19 cellular contexts compared by ENCODE assay signal in the genomic region with DNA sequence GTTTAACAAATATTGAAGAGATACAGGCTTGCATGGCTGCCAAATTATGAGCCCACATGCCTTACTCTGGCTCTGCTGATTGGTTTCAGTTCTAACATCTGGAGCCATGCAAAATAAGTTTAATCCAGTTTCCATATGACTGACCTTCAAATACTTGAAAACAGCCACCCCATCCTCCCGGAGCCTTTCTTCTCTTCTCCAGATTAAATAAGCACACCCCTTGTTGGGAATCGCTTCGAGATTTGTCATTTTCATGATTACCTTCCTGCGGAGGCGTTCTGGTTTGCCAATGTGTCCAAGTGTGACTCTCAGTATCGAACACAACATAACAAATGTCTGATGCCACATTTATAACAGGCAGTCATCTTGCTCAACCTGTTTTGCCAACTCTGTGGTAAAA.
A peak's percentile ranks its signal among the peaks of the same experiment; 100 is the strongest.
DNase-seq lines count a peak whose midpoint lies in the region; ATAC-seq and TF ChIP-seq lines count a peak whose summit lies in the region.
"Had no signal": no experiment of that assay in that cellular context is flagged by ENCODE, and none has a peak within 500 bp of the region (broad histone marks: within the 10 kb centered on the region; RNA-seq: fewer than 3 reads in every experiment).

No MANE protein-coding gene starts in this region.

- intact Hi-C loops in CD4-positive, alpha-beta T cell (cut with DNase I, micrococcal nuclease), result no loop called here

- DNase-seq in GM04504 (ENCODE audit: low read depth), result peak; percentile 18
- DNase-seq in WTC11 (ENCODE audit: low spot score), result no peak
- DNase-seq in fibroblast of pulmonary artery (ENCODE audit: low read depth), result peak; percentile 24
- no peak for DNase-seq in stimulated activated effector memory CD8-positive, alpha-beta T cell treated with anti-CD3 and anti-CD28 coated beads, Interleukin-12 subunit alpha, Interleukin-12 subunit beta, amount 100 ng/mL, for 72 hours (ENCODE audit: low spot score in 2 of 2)
- DNase-seq in SKM-1 (lab: John Stamatoyannopoulos, UW; ENCODE audit: unreplicated experiment), result no peak
- no peak for DNase-seq in CD4-positive, alpha-beta T cell
- DNase-seq in activated naive CD4-positive, alpha-beta T cell treated with anti-CD3 and anti-CD28 coated beads, Interleukin-2, amount 10 ng/mL, durations not matched to agents 7 days and 5 days, result no peak
- DNase-seq: central memory CD4-positive, alpha-beta T cell; H9; natural killer cell; NCI-H1436; NCI-H524; retina; stimulated activated CD4-positive, alpha-beta T cell treated with anti-CD3 and anti-CD28 coated beads, Interleukin-1b, Interleukin-23, amount 100 ng/mL, for 48 hours had no signal

- ATAC-seq in WTC11 (no peak), HG03159 (IDR thresholded peaks at IDR 0.05; ENCODE audit: unreplicated experiment) (no peak)
- ATAC-seq in stimulated activated effector memory CD8-positive, alpha-beta T cell treated with anti-CD3 and anti-CD28 coated beads, Interleukin-12 subunit alpha, Interleukin-12 subunit beta, amount 100 ng/mL, for 72 hours, result no peak
- no peak for ATAC-seq in CD4-positive, alpha-beta T cell (ENCODE audit: poor library complexity)
- ATAC-seq: activated CD4-positive, CD25-positive, alpha-beta regulatory T cell treated with anti-CD3 and anti-CD28 coated beads, Interleukin-2, amount 50 U/mL, for 24 hours; activated naive CD4-positive, alpha-beta T cell treated with anti-CD3 and anti-CD28 coated beads, Interleukin-2, amount 50 U/mL, for 72 hours; natural killer cell; Panc1 had no signal

- no peaks in the 10 kb centered on the region for H3K27me3 Mint-ChIP-seq in WTC11 (ENCODE audit: low read depth)
- no peaks in the 10 kb centered on the region for H3K27me3 Mint-ChIP-seq in CD4-positive, alpha-beta T cell
- H3K27me3 Mint-ChIP-seq in activated naive CD4-positive, alpha-beta T cell treated with anti-CD3 and anti-CD28 coated beads, Interleukin-2, amount 10 ng/mL, durations not matched to agents 7 days and 5 days, result no peaks in the 10 kb centered on the region

- no peak for TF ChIP-seq CTCF in WTC11 (IDR thresholded peaks at IDR 0.05)
- no peak for TF ChIP-seq CTCF in fibroblast of pulmonary artery (IDR thresholded peaks at IDR 0.05; ENCODE audit: low read length, missing control alignments)
- no peak for TF ChIP-seq CTCF in CD4-positive, alpha-beta T cell (IDR thresholded peaks at IDR 0.05)

- H3K4me1 Mint-ChIP-seq in WTC11, result peaks cover 19% of the 10 kb centered on the region
- peaks cover 6% of the 10 kb centered on the region for H3K4me1 Mint-ChIP-seq in stimulated activated effector memory CD8-positive, alpha-beta T cell treated with anti-CD3 and anti-CD28 coated beads, Interleukin-12 subunit alpha, Interleukin-12 subunit beta, amount 100 ng/mL, for 72 hours
- H3K4me1 Mint-ChIP-seq in CD4-positive, alpha-beta T cell (ENCODE audit: low read depth), result peaks cover 14% of the 10 kb centered on the region
- H3K4me1 Mint-ChIP-seq in activated naive CD4-positive, alpha-beta T cell treated with anti-CD3 and anti-CD28 coated beads, Interleukin-2, amount 10 ng/mL, durations not matched to agents 7 days and 5 days, result peaks cover 20% of the 10 kb centered on the region

- no peak overlapping the region for H3K4me3 Mint-ChIP-seq in WTC11
- no peak overlapping the region for H3K4me3 Mint-ChIP-seq in stimulated activated effector memory CD8-positive, alpha-beta T cell treated with anti-CD3 and anti-CD28 coated beads, Interleukin-12 subunit alpha, Interleukin-12 subunit beta, amount 100 ng/mL, for 72 hours
- H3K4me3 Mint-ChIP-seq in CD4-positive, alpha-beta T cell, result no peak overlapping the region
- H3K4me3 Mint-ChIP-seq in activated naive CD4-positive, alpha-beta T cell treated with anti-CD3 and anti-CD28 coated beads, Interleukin-2, amount 10 ng/mL, durations not matched to agents 7 days and 5 days, result no peak overlapping the region
- H3K4me3 Mint-ChIP-seq: H9, natural killer cell had no signal

- H3K4me3 ChIP-seq in fibroblast of pulmonary artery (replicated peaks; ENCODE audit: low read depth, low read length), result no peak overlapping the region
- H3K4me3 ChIP-seq: tibial nerve had no signal

- H3K9me3 Mint-ChIP-seq in WTC11, result peaks cover 12% of the 10 kb centered on the region
- no peaks in the 10 kb centered on the region for H3K9me3 Mint-ChIP-seq in stimulated activated effector memory CD8-positive, alpha-beta T cell treated with anti-CD3 and anti-CD28 coated beads, Interleukin-12 subunit alpha, Interleukin-12 subunit beta, amount 100 ng/mL, for 72 hours
- H3K9me3 Mint-ChIP-seq in CD4-positive, alpha-beta T cell, result peaks cover 3% of the 10 kb centered on the region
- peaks cover 3% of the 10 kb centered on the region for H3K9me3 Mint-ChIP-seq in activated naive CD4-positive, alpha-beta T cell treated with anti-CD3 and anti-CD28 coated beads, Interleukin-2, amount 10 ng/mL, durations not matched to agents 7 days and 5 days
- H3K9me3 Mint-ChIP-seq: natural killer cell had no signal

- no peaks in the 10 kb centered on the region for H3K9me3 ChIP-seq in CD4-positive, alpha-beta T cell (ENCODE audit: control insufficient read depth, low read length)
- H3K9me3 ChIP-seq: tibial nerve had no signal

- H3K27ac ChIP-seq in CD4-positive, alpha-beta T cell (ENCODE audit: low read depth, low read length), result no peak overlapping the region
- H3K27ac ChIP-seq: tibial nerve had no signal

- H3K36me3 Mint-ChIP-seq in WTC11, result peaks cover 4% of the 10 kb centered on the region; the same call in 1 of the 2 replicates
- no peaks in the 10 kb centered on the region for H3K36me3 Mint-ChIP-seq in stimulated activated effector memory CD8-positive, alpha-beta T cell treated with anti-CD3 and anti-CD28 coated beads, Interleukin-12 subunit alpha, Interleukin-12 subunit beta, amount 100 ng/mL, for 72 hours
- H3K36me3 Mint-ChIP-seq in CD4-positive, alpha-beta T cell (ENCODE audit: low read depth), result no peaks in the 10 kb centered on the region
- H3K36me3 Mint-ChIP-seq in activated naive CD4-positive, alpha-beta T cell treated with anti-CD3 and anti-CD28 coated beads, Interleukin-2, amount 10 ng/mL, durations not matched to agents 7 days and 5 days, result peaks cover 3% of the 10 kb centered on the region
- H3K36me3 Mint-ChIP-seq: natural killer cell had no signal

- H3K27ac Mint-ChIP-seq in WTC11, result peak overlapping the region; percentile 8; the same call in 1 of the 2 replicates
- peak overlapping the region; percentile 16 for H3K27ac Mint-ChIP-seq in stimulated activated effector memory CD8-positive, alpha-beta T cell treated with anti-CD3 and anti-CD28 coated beads, Interleukin-12 subunit alpha, Interleukin-12 subunit beta, amount 100 ng/mL, for 72 hours
- H3K27ac Mint-ChIP-seq in CD4-positive, alpha-beta T cell, result no peak overlapping the region
- no peak overlapping the region for H3K27ac Mint-ChIP-seq in activated naive CD4-positive, alpha-beta T cell treated with anti-CD3 and anti-CD28 coated beads, Interleukin-2, amount 10 ng/mL, durations not matched to agents 7 days and 5 days
- H3K27ac Mint-ChIP-seq: activated naive CD4-positive, alpha-beta T cell treated with anti-CD3 and anti-CD28 coated beads, Interleukin-2, amount 50 U/mL, for 72 hours; natural killer cell had no signal

- CTCF ChIA-PET in WTC11 (lab: Charles Lee), result no interaction called here
- CTCF ChIA-PET in CD4-positive, alpha-beta T cell (lab: Charles Lee), result no interaction called here
- CTCF ChIA-PET in activated naive CD4-positive, alpha-beta T cell treated with anti-CD3 and anti-CD28 coated beads, Interleukin-2, amount 10 ng/mL, durations not matched to agents 7 days and 5 days (lab: Charles Lee), result no interaction called here

- H3K27me3 ChIP-seq in CD4-positive, alpha-beta T cell (ENCODE audit: control insufficient read depth, insufficient read depth, low read length), result no peaks in the 10 kb centered on the region
- H3K27me3 ChIP-seq: tibial nerve had no signal

- POLR2A ChIA-PET in WTC11 (lab: Charles Lee), result interaction anchor here (0.6 kb wide), 1 partner anchor 520 kb away, joined by 4 read pairs; no protein-coding TSS in a partner anchor
- POLR2A ChIA-PET in CD4-positive, alpha-beta T cell (lab: Charles Lee), result no interaction called here

TF ChIP-seq in WTC11, 78 proteins besides CTCF, POLR2A, EP300 and RAD21 (continues in another document):
- TF ChIP-seq ELF4 (CRISPR knock-in tag; IDR thresholded peaks at IDR 0.05; ENCODE audit: low read depth), result no peak
- no peak for TF ChIP-seq NR1H2 (CRISPR knock-in tag; IDR thresholded peaks at IDR 0.05)
- TF ChIP-seq, protein P1, sequence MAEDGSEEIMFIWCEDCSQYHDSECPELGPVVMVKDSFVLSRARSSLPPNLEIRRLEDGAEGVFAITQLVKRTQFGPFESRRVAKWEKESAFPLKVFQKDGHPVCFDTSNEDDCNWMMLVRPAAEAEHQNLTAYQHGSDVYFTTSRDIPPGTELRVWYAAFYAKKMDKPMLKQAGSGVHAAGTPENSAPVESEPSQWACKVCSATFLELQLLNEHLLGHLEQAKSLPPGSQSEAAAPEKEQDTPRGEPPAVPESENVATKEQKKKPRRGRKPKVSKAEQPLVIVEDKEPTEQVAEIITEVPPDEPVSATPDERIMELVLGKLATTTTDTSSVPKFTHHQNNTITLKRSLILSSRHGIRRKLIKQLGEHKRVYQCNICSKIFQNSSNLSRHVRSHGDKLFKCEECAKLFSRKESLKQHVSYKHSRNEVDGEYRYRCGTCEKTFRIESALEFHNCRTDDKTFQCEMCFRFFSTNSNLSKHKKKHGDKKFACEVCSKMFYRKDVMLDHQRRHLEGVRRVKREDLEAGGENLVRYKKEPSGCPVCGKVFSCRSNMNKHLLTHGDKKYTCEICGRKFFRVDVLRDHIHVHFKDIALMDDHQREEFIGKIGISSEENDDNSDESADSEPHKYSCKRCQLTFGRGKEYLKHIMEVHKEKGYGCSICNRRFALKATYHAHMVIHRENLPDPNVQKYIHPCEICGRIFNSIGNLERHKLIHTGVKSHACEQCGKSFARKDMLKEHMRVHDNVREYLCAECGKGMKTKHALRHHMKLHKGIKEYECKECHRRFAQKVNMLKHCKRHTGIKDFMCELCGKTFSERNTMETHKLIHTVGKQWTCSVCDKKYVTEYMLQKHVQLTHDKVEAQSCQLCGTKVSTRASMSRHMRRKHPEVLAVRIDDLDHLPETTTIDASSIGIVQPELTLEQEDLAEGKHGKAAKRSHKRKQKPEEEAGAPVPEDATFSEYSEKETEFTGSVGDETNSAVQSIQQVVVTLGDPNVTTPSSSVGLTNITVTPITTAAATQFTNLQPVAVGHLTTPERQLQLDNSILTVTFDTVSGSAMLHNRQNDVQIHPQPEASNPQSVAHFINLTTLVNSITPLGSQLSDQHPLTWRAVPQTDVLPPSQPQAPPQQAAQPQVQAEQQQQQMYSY (CRISPR knock-in tag; IDR thresholded peaks at IDR 0.05), result no peak
- no peak for TF ChIP-seq ATF1 (CRISPR knock-in tag; IDR thresholded peaks at IDR 0.05)

Comparison
In these comparisons a context has a peak if more than half of its experiments do, and no peak if none do; other contexts are left out.
1. DNase-seq: peak in GM04504 (single experiment) and fibroblast of pulmonary artery (single experiment); none in WTC11 (single experiment), stimulated activated effector memory CD8-positive, alpha-beta T cell treated with anti-CD3 and anti-CD28 coated beads, Interleukin-12 subunit alpha, Interleukin-12 subunit beta, amount 100 ng/mL, for 72 hours (0 of 2), SKM-1 (single experiment), CD4-positive, alpha-beta T cell (0 of 10) and activated naive CD4-positive, alpha-beta T cell treated with anti-CD3 and anti-CD28 coated beads, Interleukin-2, amount 10 ng/mL, durations not matched to agents 7 days and 5 days (single experiment).
2. H3K27ac Mint-ChIP-seq: peak in WTC11 (single experiment) and stimulated activated effector memory CD8-positive, alpha-beta T cell treated with anti-CD3 and anti-CD28 coated beads, Interleukin-12 subunit alpha, Interleukin-12 subunit beta, amount 100 ng/mL, for 72 hours (single experiment); none in CD4-positive, alpha-beta T cell (single experiment) and activated naive CD4-positive, alpha-beta T cell treated with anti-CD3 and anti-CD28 coated beads, Interleukin-2, amount 10 ng/mL, durations not matched to agents 7 days and 5 days (single experiment).